16 cellular contexts compared by ENCODE assay signal in genomic region chr1:248045209-248045608, GRCh38. TPM values are rescaled to one million over a fixed set of nuclear protein-coding genes. Genes with fewer than 3 reads are reported as not detected.
"Had no signal": no experiment of that assay in that cellular context is flagged by ENCODE, and none has a peak within 500 bp of the region (broad histone marks: within the 10 kb centered on the region; RNA-seq: fewer than 3 reads in every experiment).

No MANE protein-coding gene starts in this region.

- H3K27ac ChIP-seq: coronary artery, esophagus muscularis mucosa, left ventricle myocardium inferior, ovary, upper lobe of right lung had no signal

- H3K4me1 ChIP-seq: esophagus muscularis mucosa, left ventricle myocardium inferior, upper lobe of right lung had no signal

- H3K36me3 ChIP-seq: esophagus muscularis mucosa, left ventricle myocardium inferior, ovary, upper lobe of right lung had no signal

- H3K27me3 ChIP-seq: esophagus muscularis mucosa, ovary, upper lobe of right lung had no signal

- H3K4me3 ChIP-seq: coronary artery, esophagus muscularis mucosa, left ventricle myocardium inferior, mucosa of descending colon, ovary, upper lobe of right lung had no signal

- H3K9me3 ChIP-seq: esophagus muscularis mucosa, ovary, upper lobe of right lung had no signal

- ATAC-seq: mucosa of descending colon; naive thymus-derived CD4-positive, alpha-beta T cell; sciatic nerve; upper lobe of right lung; WTC11 had no signal

- DNase-seq: activated CD4-positive, alpha-beta T cell treated with anti-CD3 and anti-CD28 coated beads for 4 hours; activated CD8-positive, alpha-beta memory T cell treated with anti-CD3 and anti-CD28 coated beads, Interleukin-2, amount 50 U/mL, for 48 hours; activated naive CD8-positive, alpha-beta T cell treated with anti-CD3 and anti-CD28 coated beads for 36 hours; amygdala; hypothalamus; left ventricle myocardium inferior; mucosa of descending colon; naive thymus-derived CD4-positive, alpha-beta T cell; ovary; upper lobe of right lung had no signal

RNA-seq across cellular contexts. Expression of gene OR2L3, which starts 1.4 kb away (rescaled TPM):
- total RNA-seq: activated naive CD8-positive, alpha-beta T cell treated with anti-CD3 and anti-CD28 coated beads for 36 hours; activated T-helper 1 cell treated with anti-CD3 and anti-CD28 coated beads, Interleukin-12 subunit alpha, Interleukin-12 subunit beta, Interleukin-2, Interleukin-4 antibody, amounts not matched to agents 30 ng/mL and 10 ng/mL and 1 ng/mL, durations not matched to agents 14 hours and 24 hours and 36 hours; esophagus muscularis mucosa; left ventricle myocardium inferior; mucosa of descending colon; upper lobe of right lung; WTC11 had no signal

RNA-seq across cellular contexts. Expression of gene OR2L2, which starts 15.3 kb away (rescaled TPM):
- total RNA-seq: esophagus muscularis mucosa, kidney epithelial cell, left ventricle myocardium inferior, WTC11 had no signal

RNA-seq across cellular contexts. Expression of gene OR2L5, which starts 31.7 kb away (rescaled TPM):
- total RNA-seq: activated naive CD8-positive, alpha-beta T cell treated with anti-CD3 and anti-CD28 coated beads for 36 hours; activated T-helper 1 cell treated with anti-CD3 and anti-CD28 coated beads, Interleukin-12 subunit alpha, Interleukin-12 subunit beta, Interleukin-2, Interleukin-4 antibody, amounts not matched to agents 30 ng/mL and 10 ng/mL and 1 ng/mL, durations not matched to agents 14 hours and 24 hours and 36 hours; esophagus muscularis mucosa; kidney epithelial cell; left ventricle myocardium inferior; mucosa of descending colon; sciatic nerve; upper lobe of right lung; WTC11 had no signal

RNA-seq across cellular contexts. Expression of gene OR2L13, which starts 49.8 kb away (rescaled TPM):
- total RNA-seq: activated naive CD8-positive, alpha-beta T cell treated with anti-CD3 and anti-CD28 coated beads for 36 hours; activated T-helper 1 cell treated with anti-CD3 and anti-CD28 coated beads, Interleukin-12 subunit alpha, Interleukin-12 subunit beta, Interleukin-2, Interleukin-4 antibody, amounts not matched to agents 30 ng/mL and 10 ng/mL and 1 ng/mL, durations not matched to agents 14 hours and 24 hours and 36 hours; esophagus muscularis mucosa; kidney epithelial cell; left ventricle myocardium inferior; upper lobe of right lung; WTC11 had no signal
